ENCODE assay signal across 1 cellular context in the genomic region with DNA sequence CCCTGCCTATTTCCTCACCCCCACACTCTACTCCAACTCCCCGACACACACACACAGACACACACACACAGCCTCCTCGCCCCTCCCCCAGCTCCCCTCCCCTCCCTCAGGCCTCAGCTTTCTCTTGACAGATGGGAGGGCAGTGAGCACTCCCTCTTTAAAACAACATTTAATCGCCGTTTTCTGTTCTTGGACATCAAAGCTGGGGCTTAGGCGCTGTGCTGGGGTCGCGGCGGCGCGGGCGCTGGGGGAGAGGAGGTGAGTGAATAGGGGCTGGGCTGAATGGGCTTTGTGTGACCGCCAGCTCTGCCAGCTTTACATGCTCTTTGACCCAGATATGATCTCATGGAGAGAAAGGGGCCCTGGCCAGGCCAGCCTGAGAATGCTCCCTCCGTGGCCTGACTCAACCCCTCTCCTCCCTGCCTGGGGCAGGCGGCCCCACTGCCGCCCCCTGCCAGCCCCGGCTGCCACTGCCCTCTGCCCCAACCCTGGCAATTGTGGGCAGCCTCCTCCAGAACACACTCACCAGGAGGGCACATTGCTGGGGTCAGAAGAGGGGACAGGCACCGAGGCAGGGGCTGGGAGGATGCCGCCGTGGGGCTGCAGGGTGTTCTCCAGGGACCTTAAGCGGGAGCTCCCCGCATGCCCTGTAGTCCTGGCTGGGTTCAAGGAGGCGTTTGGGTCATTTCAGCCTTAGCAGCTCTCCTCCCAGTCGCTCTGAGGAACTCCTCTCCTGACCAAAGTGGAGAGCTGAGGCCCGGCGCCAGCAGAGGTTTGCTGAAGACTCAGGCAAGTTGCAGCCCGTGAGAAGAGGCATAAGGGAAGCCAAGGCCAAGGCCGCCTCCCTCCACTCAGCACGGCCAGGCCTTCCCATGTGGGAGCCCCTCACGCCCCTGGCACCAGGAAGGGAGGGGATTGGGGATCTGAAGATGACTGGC.
TF ChIP-seq lines count a peak whose summit lies in the region.

No MANE protein-coding gene starts in this region.

TF ChIP-seq in WTC11, 78 proteins besides CTCF, POLR2A, EP300 and RAD21 (continued from another document):
- TF ChIP-seq STAT6 (CRISPR knock-in tag; conservative IDR thresholded peaks at IDR 0.05; ENCODE audit: low read depth), result no peak
- no peak for TF ChIP-seq E2F5 (CRISPR knock-in tag; IDR thresholded peaks at IDR 0.05)
- TF ChIP-seq ATF2 (CRISPR knock-in tag; IDR thresholded peaks at IDR 0.05; ENCODE audit: borderline replicate concordance, low read depth), result no peak
- no peak for TF ChIP-seq MXD4 (CRISPR knock-in tag; IDR thresholded peaks at IDR 0.05; ENCODE audit: borderline replicate concordance)
